Comparison of ENCODE assay signal across 14 cellular contexts in the genomic region with DNA sequence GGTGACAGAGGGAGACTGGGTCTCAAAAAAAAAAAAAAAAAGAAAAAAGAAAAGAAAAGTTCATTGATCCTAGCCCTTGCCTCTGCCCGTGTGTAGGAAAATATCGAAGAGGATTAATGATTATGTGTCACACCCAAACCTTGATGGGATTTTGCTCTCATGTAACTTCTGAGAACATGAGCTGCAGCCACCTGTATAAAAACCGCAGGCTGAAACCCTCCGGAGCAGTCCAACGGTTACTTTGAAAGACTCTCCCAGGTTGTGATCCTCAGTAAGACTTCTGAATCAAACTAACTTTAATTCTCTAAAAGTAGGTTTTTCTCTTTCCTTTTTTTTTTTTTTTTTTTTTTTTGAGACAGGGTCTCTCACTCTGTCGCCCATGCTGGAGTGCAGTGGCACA. TPM values are rescaled to one million over a fixed set of nuclear protein-coding genes. Genes with fewer than 3 reads are reported as not detected.
DNase-seq lines count a peak whose midpoint lies in the region; ATAC-seq and TF ChIP-seq lines count a peak whose summit lies in the region.
"Had no signal": no experiment of that assay in that cellular context is flagged by ENCODE, and none has a peak within 500 bp of the region (broad histone marks: within the 10 kb centered on the region; RNA-seq: fewer than 3 reads in every experiment).

No MANE protein-coding gene starts in this region.

- H3K27me3 ChIP-seq in CD4-positive, CD25-positive, alpha-beta regulatory T cell (ENCODE audit: control insufficient read depth, insufficient read depth, low read length): no peaks in the 10 kb centered on the region
- H3K27me3 ChIP-seq in stomach: no peaks in the 10 kb centered on the region
- no peaks in the 10 kb centered on the region for H3K27me3 ChIP-seq in CD8-positive, alpha-beta memory T cell (ENCODE audit: insufficient read depth, low read length, poor library complexity, severe bottlenecking)
- H3K27me3 ChIP-seq: BLaER1 had no signal

- DNase-seq in activated CD8-positive, alpha-beta memory T cell treated with anti-CD3 and anti-CD28 coated beads for 24 hours: peak; percentile 4
- no peak for DNase-seq in activated CD8-positive, alpha-beta memory T cell treated with anti-CD3 and anti-CD28 coated beads, Interleukin-2, amount 50 U/mL, for 4 hours
- no peak for DNase-seq in CD4-positive, CD25-positive, alpha-beta regulatory T cell
- DNase-seq in Jurkat, Clone E6-1 (ENCODE audit: low read depth, low spot score): peak; percentile 89
- DNase-seq in stomach: peak; percentile 16
- no peak for DNase-seq in CD8-positive, alpha-beta memory T cell
- DNase-seq in T-helper 9 cell: no peak
- DNase-seq: 8988T, Caco-2, GDM1, HCEC 1CT had no signal

- POLR2A ChIA-PET in CD8-positive, alpha-beta memory T cell (lab: Charles Lee): no interaction called here

- H3K36me3 Mint-ChIP-seq in CD4-positive, CD25-positive, alpha-beta regulatory T cell: peaks cover 10% of the 10 kb centered on the region
- H3K36me3 Mint-ChIP-seq in CD8-positive, alpha-beta memory T cell: peaks cover 0 to 13% (median under 1%) of the 10 kb centered on the region in 3 donors

- no peak for TF ChIP-seq CTCF in stomach (IDR thresholded peaks at IDR 0.05)

- no peaks in the 10 kb centered on the region for H3K9me3 ChIP-seq in CD4-positive, CD25-positive, alpha-beta regulatory T cell (ENCODE audit: control insufficient read depth in 2 of 2, low read length in 2 of 2)
- H3K9me3 ChIP-seq in stomach: no peaks in the 10 kb centered on the region
- no peaks in the 10 kb centered on the region for H3K9me3 ChIP-seq in CD8-positive, alpha-beta memory T cell (ENCODE audit: low read length)
- H3K9me3 ChIP-seq: BLaER1, Caco-2 had no signal

- H3K27ac Mint-ChIP-seq in CD4-positive, CD25-positive, alpha-beta regulatory T cell: peak overlapping the region in 2 of 3 donors; percentile 35 to 48
- peak overlapping the region in 1 of 8 donors; percentile 58 for H3K27ac Mint-ChIP-seq in CD8-positive, alpha-beta memory T cell
- H3K27ac Mint-ChIP-seq: CD14-positive monocyte, GM23338 had no signal

- H3K27ac ChIP-seq in CD4-positive, CD25-positive, alpha-beta regulatory T cell (ENCODE audit: insufficient read depth, low read length, poor library complexity, severe bottlenecking): no peak overlapping the region
- H3K27ac ChIP-seq in stomach: no peak overlapping the region
- no peak overlapping the region for H3K27ac ChIP-seq in CD8-positive, alpha-beta memory T cell (ENCODE audit: low read depth, low read length)
- H3K27ac ChIP-seq: BLaER1 had no signal

- intact Hi-C loops in stomach (cut with DNase I; ENCODE audit: low total_unique reads): no loop called here

- H3K4me3 ChIP-seq in CD4-positive, CD25-positive, alpha-beta regulatory T cell (ENCODE audit: low read depth, low read length): no peak overlapping the region
- H3K4me3 ChIP-seq in Jurkat, Clone E6-1 (ENCODE audit: low read length): peak overlapping the region; percentile 24
- H3K4me3 ChIP-seq in stomach: no peak overlapping the region
- no peak overlapping the region for H3K4me3 ChIP-seq in CD8-positive, alpha-beta memory T cell (ENCODE audit: low read length)
- H3K4me3 ChIP-seq: BLaER1, GM23338 had no signal

- H3K36me3 ChIP-seq in CD4-positive, CD25-positive, alpha-beta regulatory T cell (ENCODE audit: control insufficient read depth, insufficient read depth, low read length): no peaks in the 10 kb centered on the region
- no peaks in the 10 kb centered on the region for H3K36me3 ChIP-seq in stomach
- H3K36me3 ChIP-seq in CD8-positive, alpha-beta memory T cell (ENCODE audit: insufficient read depth, low read length): no peaks in the 10 kb centered on the region
- H3K36me3 ChIP-seq: BLaER1 had no signal

- H3K4me1 Mint-ChIP-seq in CD4-positive, CD25-positive, alpha-beta regulatory T cell: peaks cover 18 to 50% (median 29%) of the 10 kb centered on the region in 4 donors
- H3K4me1 Mint-ChIP-seq in CD8-positive, alpha-beta memory T cell: peaks cover 36 to 49% (median 46%) of the 10 kb centered on the region in 3 donors

- no peak for TF ChIP-seq POLR2A in stomach (IDR thresholded peaks at IDR 0.05)

- no peaks in the 10 kb centered on the region for H3K27me3 Mint-ChIP-seq in CD4-positive, CD25-positive, alpha-beta regulatory T cell
- no peaks in the 10 kb centered on the region for H3K27me3 Mint-ChIP-seq in CD8-positive, alpha-beta memory T cell

- H3K9me3 Mint-ChIP-seq in CD4-positive, CD25-positive, alpha-beta regulatory T cell: no peaks in the 10 kb centered on the region
- H3K9me3 Mint-ChIP-seq in CD8-positive, alpha-beta memory T cell: peaks cover 0 to 1% (median 0%) of the 10 kb centered on the region in 5 donors
- H3K9me3 Mint-ChIP-seq: GM23338 had no signal

- no peak overlapping the region for H3K4me3 Mint-ChIP-seq in CD4-positive, CD25-positive, alpha-beta regulatory T cell
- no peak overlapping the region for H3K4me3 Mint-ChIP-seq in CD8-positive, alpha-beta memory T cell
- H3K4me3 Mint-ChIP-seq: GM23338 had no signal

- no peak for ATAC-seq in CD4-positive, CD25-positive, alpha-beta regulatory T cell (ENCODE audit: low read depth in 2 of 2)
- ATAC-seq: GM23338 had no signal

- peaks cover 26% of the 10 kb centered on the region for H3K4me1 ChIP-seq in CD4-positive, CD25-positive, alpha-beta regulatory T cell (ENCODE audit: control insufficient read depth, insufficient read depth, low read length, poor library complexity, severe bottlenecking)
- peaks cover 13 to 34% (median 23%) of the 10 kb centered on the region in 4 donors for H3K4me1 ChIP-seq in stomach
- peaks cover 25% of the 10 kb centered on the region for H3K4me1 ChIP-seq in CD8-positive, alpha-beta memory T cell (ENCODE audit: insufficient read depth, low read length)
- H3K4me1 ChIP-seq: Caco-2 had no signal

- CTCF ChIA-PET in CD8-positive, alpha-beta memory T cell (lab: Charles Lee): interaction anchor here (1.1 kb wide), 1 partner anchor 174 kb away, joined by 3 read pairs; no protein-coding TSS in a partner anchor

- TF ChIP-seq EP300 in stomach (IDR thresholded peaks at IDR 0.05): no peak

- 85 to 96% (median 88%) methylated on average over 6 of the region's 6 CpGs for WGBS in stomach, 5 donors

RNA-seq across cellular contexts. Expression of a gene that starts 4.3 kb away (rescaled TPM):
- 105 TPM for total RNA-seq in CD4-positive, CD25-positive, alpha-beta regulatory T cell
- polyA plus RNA-seq in CD4-positive, CD25-positive, alpha-beta regulatory T cell: 100 to 1,000 TPM in 2 of 4 donors, 10 to 100 TPM in 2; 89.9 to 122 (median 101) TPM
- 154 TPM for polyA plus RNA-seq in Jurkat, Clone E6-1 (2012; ENCODE audit: insufficient read depth, insufficient read length)
- 10 to 100 TPM in 4 of 5 donors, 1 to 10 TPM in 1; 3.8 to 79.7 (median 69.4) TPM for total RNA-seq in stomach
- 10 to 100 TPM; 58.0 to 75.6 (median 62.3) TPM for polyA plus RNA-seq in stomach
- total RNA-seq in CD8-positive, alpha-beta memory T cell: 100 to 1,000 TPM; 170 to 179 TPM
- polyA plus RNA-seq in CD8-positive, alpha-beta memory T cell: 114 TPM

RNA-seq across cellular contexts. Expression of a gene that starts 30.2 kb away (rescaled TPM):
- total RNA-seq in CD4-positive, CD25-positive, alpha-beta regulatory T cell: 2.3 TPM
- 1 to 10 TPM; 4.8 to 5.8 (median 5.4) TPM for polyA plus RNA-seq in CD4-positive, CD25-positive, alpha-beta regulatory T cell
- polyA plus RNA-seq in Jurkat, Clone E6-1 (2012; ENCODE audit: insufficient read depth, insufficient read length): 2.2 TPM
- total RNA-seq in stomach: 1 to 10 TPM in 4 of 5 donors, under 1 TPM in 1; 0.29 to 9.3 (median 3.3) TPM
- polyA plus RNA-seq in stomach: 1 to 10 TPM in 1 of 3 donors, under 1 TPM in 2; 0.68 to 1.6 (median 0.76) TPM
- total RNA-seq in CD8-positive, alpha-beta memory T cell: 1 to 10 TPM; 4.8 to 5.0 TPM
- polyA plus RNA-seq in CD8-positive, alpha-beta memory T cell: 6.6 TPM

RNA-seq across cellular contexts. Expression of a gene that starts 32.2 kb away (rescaled TPM):
- 8.4 TPM for total RNA-seq in CD4-positive, CD25-positive, alpha-beta regulatory T cell
- polyA plus RNA-seq in CD4-positive, CD25-positive, alpha-beta regulatory T cell: under 1 TPM; 0.06 to 0.27 (median 0.21) TPM
- polyA plus RNA-seq in Jurkat, Clone E6-1 (2012; ENCODE audit: insufficient read depth, insufficient read length): 1.9 TPM
- total RNA-seq in stomach: 1,000 to 10,000 TPM in 1 of 5 donors, 100 to 1,000 TPM in 3, 10 to 100 TPM in 1; 90.2 to 7,510 (median 472) TPM
- polyA plus RNA-seq in stomach: 10 to 100 TPM in 1 of 3 donors, 1 to 10 TPM in 2; 6.5 to 11.9 (median 8.4) TPM
- 1 to 10 TPM; 7.0 to 7.9 TPM for total RNA-seq in CD8-positive, alpha-beta memory T cell
- 2.7 TPM for polyA plus RNA-seq in CD8-positive, alpha-beta memory T cell

Comparison
In these comparisons a context has a peak if more than half of its experiments do, and no peak if none do; other contexts are left out.
1. DNase-seq: peak in activated CD8-positive, alpha-beta memory T cell treated with anti-CD3 and anti-CD28 coated beads for 24 hours (single experiment), Jurkat, Clone E6-1 (single experiment) and stomach (single experiment); none in activated CD8-positive, alpha-beta memory T cell treated with anti-CD3 and anti-CD28 coated beads, Interleukin-2, amount 50 U/mL, for 4 hours (single experiment), CD4-positive, CD25-positive, alpha-beta regulatory T cell (0 of 3), CD8-positive, alpha-beta memory T cell (0 of 5) and T-helper 9 cell (single experiment).